Comparison of ENCODE assay signal across 8 cellular contexts in genomic region chr22:45552580-45553332, GRCh38. TPM values are rescaled to one million over a fixed set of nuclear protein-coding genes. Genes with fewer than 3 reads are reported as not detected.
A peak's percentile ranks its signal among the peaks of the same experiment; 100 is the strongest.
DNase-seq lines count a peak whose midpoint lies in the region; ATAC-seq and TF ChIP-seq lines count a peak whose summit lies in the region.

No MANE protein-coding gene starts in this region.

- H3K27ac ChIP-seq in SK-N-SH (ENCODE audit: low read depth in 2 of 2, low read length in 1 of 2) = peak overlapping the region; percentile 59 to 82; a peak in 3 of 4 replicates
- peak overlapping the region; percentile 57 to 84 for H3K27ac ChIP-seq in ovary

- intact Hi-C loops in ovary (cut with DNase I) = loop anchor here (2.0 to 5.0 kb wide), 5 partner anchors 40 to 285 kb away; no protein-coding TSS in a partner anchor
- intact Hi-C loops in activated T-helper 2 cell treated with anti-CD3 and anti-CD28 coated beads, Interferon-gamma antibody, Interleukin-2, Interleukin-4, amounts not matched to agents 10 μg/mL and 5 μg/mL and 100 μg/mL, durations not matched to agents 14 hours and 24 hours and 36 hours (cut with micrococcal nuclease) = loop anchor here (10.0 kb wide), 2 partner anchors 108 to 288 kb away; no protein-coding TSS in a partner anchor

- H3K4me1 Mint-ChIP-seq in activated T-helper 2 cell treated with anti-CD3 and anti-CD28 coated beads, Interferon-gamma antibody, Interleukin-2, Interleukin-4, amounts not matched to agents 10 μg/mL and 5 μg/mL and 100 μg/mL, durations not matched to agents 14 hours and 24 hours and 36 hours (ENCODE audit: low read depth) = peaks cover 2% of the 10 kb centered on the region

- peaks cover 9% of the 10 kb centered on the region for H3F3A ChIP-seq in SK-N-SH (replicated peaks; ENCODE audit: insufficient read depth)

- H3K79me2 ChIP-seq in SK-N-SH (ENCODE audit: insufficient read depth) = no peaks in the 10 kb centered on the region

- TF ChIP-seq CTCF in BJ (IDR thresholded peaks at IDR 0.05; ENCODE audit: insufficient read depth, low read depth, low read length) = peak; percentile 62
- peak; percentile 23 for TF ChIP-seq CTCF in SK-N-SH (IDR thresholded peaks at IDR 0.05)
- TF ChIP-seq CTCF in foreskin fibroblast (IDR thresholded peaks at IDR 0.05; ENCODE audit: low read depth, low read length) = peak; percentile 50
- TF ChIP-seq CTCF in ovary (IDR thresholded peaks at IDR 0.05) = peak in 1 of 3 donors; percentile 17

- ATAC-seq in GM18870 (IDR thresholded peaks at IDR 0.05; ENCODE audit: unreplicated experiment) = no peak

- CTCF ChIA-PET in BJ (lab: Yijun Ruan, JAX) = interaction anchor here (0.6 to 6.7 kb wide), 26 partner anchors 11 to 306 kb away, joined by 3 to 83 read pairs (median 4); partner anchors contain the start of gene FBLN1
- CTCF ChIA-PET in SK-N-SH (lab: Yijun Ruan, JAX) = interaction anchor here (0.6 to 7.6 kb wide), 32 partner anchors 10 to 727 kb away, joined by 3 to 108 read pairs (median 5); partner anchors contain the start of gene FBLN1

- no peaks in the 10 kb centered on the region for H4K20me1 ChIP-seq in SK-N-SH (ENCODE audit: insufficient read depth)

- POLR2A ChIA-PET in BJ (lab: Charles Lee) (no interaction called here), SK-N-SH (lab: Yijun Ruan, JAX) (interaction anchor here (1.8 kb wide), 1 partner anchor 112 kb away, joined by 6 read pairs; no protein-coding TSS in a partner anchor)

- H3K36me3 ChIP-seq in BJ (ENCODE audit: control insufficient read depth, insufficient read depth, low read length) = peaks cover 57% of the 10 kb centered on the region
- peaks cover 6 to 40% of the 10 kb centered on the region in 2 experiments for H3K36me3 ChIP-seq in SK-N-SH (replicated peaks in 1 of 2; ENCODE audit: control insufficient read depth in 1 of 2, insufficient read depth in 2 of 2, low read length in 1 of 2)
- H3K36me3 ChIP-seq in ovary = no peaks in the 10 kb centered on the region

- no peak overlapping the region for H3K27ac Mint-ChIP-seq in activated T-helper 2 cell treated with anti-CD3 and anti-CD28 coated beads, Interferon-gamma antibody, Interleukin-2, Interleukin-4, amounts not matched to agents 10 μg/mL and 5 μg/mL and 100 μg/mL, durations not matched to agents 14 hours and 24 hours and 36 hours

- H2AFZ ChIP-seq in SK-N-SH (ENCODE audit: low read depth) = no peak overlapping the region

- no peaks in the 10 kb centered on the region for H3K9me2 ChIP-seq in SK-N-SH

- 95% methylated on average over 23 of the region's 30 CpGs for WGBS in SK-N-SH (ENCODE audit: low lambda C conversion rate)
- 9 to 26% (median 16%) methylated on average over 30 of the region's 30 CpGs for WGBS in ovary, 3 donors

- H3K27me3 ChIP-seq in BJ (ENCODE audit: control insufficient read depth, insufficient read depth, low read length) = no peaks in the 10 kb centered on the region
- H3K27me3 ChIP-seq in SK-N-SH (ENCODE audit: insufficient read depth) = no peaks in the 10 kb centered on the region
- H3K27me3 ChIP-seq in ovary = no peaks in the 10 kb centered on the region

- no peak overlapping the region for H3K4me3 Mint-ChIP-seq in activated T-helper 2 cell treated with anti-CD3 and anti-CD28 coated beads, Interferon-gamma antibody, Interleukin-2, Interleukin-4, amounts not matched to agents 10 μg/mL and 5 μg/mL and 100 μg/mL, durations not matched to agents 14 hours and 24 hours and 36 hours (ENCODE audit: low read depth)

- TF ChIP-seq EP300 in SK-N-SH (IDR thresholded peaks at IDR 0.05; ENCODE audit: borderline replicate concordance in 1 of 2, low read depth in 1 of 2, low read length in 1 of 2) (no peak), ovary (IDR thresholded peaks at IDR 0.05) (peak; percentile 5)

- H3K4me3 ChIP-seq in BJ (ENCODE audit: low read depth, low read length) (no peak overlapping the region), SK-N-SH (ENCODE audit: low read depth in 2 of 2, low read length in 1 of 2) (no peak overlapping the region), foreskin fibroblast (ENCODE audit: low read depth in 1 of 2, low read length in 2 of 2) (no peak overlapping the region), ovary (no peak overlapping the region)

- DNase-seq in BJ (ENCODE audit: low read depth) (peak; percentile 79), SK-N-SH (peak; percentile 55), foreskin fibroblast (peak; percentile 99), ovary (peak; percentile 79 to 86 (median 80)), NCI-H526 treated with DMSO at 0.1 percent for 48 hours (lab: John Stamatoyannopoulos, UW) (no peak), activated gamma-delta T cell treated with Interleukin-2 at 50 U/mL for 16 hours (no peak)
- DNase-seq in activated T-helper 2 cell treated with anti-CD3 and anti-CD28 coated beads, Interferon-gamma antibody, Interleukin-2, Interleukin-4, amounts not matched to agents 10 μg/mL and 5 μg/mL and 100 μg/mL, durations not matched to agents 14 hours and 24 hours and 36 hours (ENCODE audit: low spot score) = no peak

- H3K9ac ChIP-seq in SK-N-SH = no peak overlapping the region

- no peak for TF ChIP-seq POLR2A in ovary (IDR thresholded peaks at IDR 0.05)

- TF ChIP-seq RAD21 in SK-N-SH (IDR thresholded peaks at IDR 0.05; ENCODE audit: low read length) = no peak

- H3K36me3 Mint-ChIP-seq in activated T-helper 2 cell treated with anti-CD3 and anti-CD28 coated beads, Interferon-gamma antibody, Interleukin-2, Interleukin-4, amounts not matched to agents 10 μg/mL and 5 μg/mL and 100 μg/mL, durations not matched to agents 14 hours and 24 hours and 36 hours (ENCODE audit: low read depth) = no peaks in the 10 kb centered on the region

- no peaks in the 10 kb centered on the region for H3K9me3 Mint-ChIP-seq in activated T-helper 2 cell treated with anti-CD3 and anti-CD28 coated beads, Interferon-gamma antibody, Interleukin-2, Interleukin-4, amounts not matched to agents 10 μg/mL and 5 μg/mL and 100 μg/mL, durations not matched to agents 14 hours and 24 hours and 36 hours

- H3K9me3 ChIP-seq in SK-N-SH (no peaks in the 10 kb centered on the region), ovary (no peaks in the 10 kb centered on the region)

- H3K27me3 Mint-ChIP-seq in activated T-helper 2 cell treated with anti-CD3 and anti-CD28 coated beads, Interferon-gamma antibody, Interleukin-2, Interleukin-4, amounts not matched to agents 10 μg/mL and 5 μg/mL and 100 μg/mL, durations not matched to agents 14 hours and 24 hours and 36 hours (ENCODE audit: low read depth) = no peaks in the 10 kb centered on the region

- H3K4me2 ChIP-seq in SK-N-SH = peak overlapping the region; percentile 68; the same call in 1 of the 2 replicates

- H3K4me1 ChIP-seq in SK-N-SH (ENCODE audit: control insufficient read depth in 1 of 2, insufficient read depth in 2 of 2, low read depth in 1 of 2, low read length in 1 of 2) (peaks cover 0 to 18% of the 10 kb centered on the region in 2 experiments; a peak in 1 of 4 replicates), ovary (ENCODE audit: insufficient read depth) (peaks cover 44% of the 10 kb centered on the region)

TF ChIP-seq in SK-N-SH, 30 proteins besides CTCF, POLR2A, EP300 and RAD21:
- TF ChIP-seq FOXJ3 (CRISPR knock-in tag; IDR thresholded peaks at IDR 0.05) = no peak
- TF ChIP-seq TAF1 (IDR thresholded peaks at IDR 0.05; ENCODE audit: borderline replicate concordance, low read depth, low read length) = no peak
- TF ChIP-seq GATA2 (CRISPR knock-in tag; IDR thresholded peaks at IDR 0.05) = no peak
- no peak for TF ChIP-seq MXI1 (IDR thresholded peaks at IDR 0.05; ENCODE audit: low read depth, low read length)
- TF ChIP-seq JUND (IDR thresholded peaks at IDR 0.05) = no peak
- TF ChIP-seq POLR2AphosphoS5 (IDR thresholded peaks at IDR 0.05; ENCODE audit: low read depth, low read length) = no peak
- no peak for TF ChIP-seq GABPA (IDR thresholded peaks at IDR 0.05; ENCODE audit: low read depth)
- no peak for TF ChIP-seq USF1 (IDR thresholded peaks at IDR 0.05; ENCODE audit: borderline replicate concordance, low read depth)

RNA-seq across cellular contexts. Expression of gene FBLN1, which starts 50.1 kb away (rescaled TPM):
- polyA plus RNA-seq in BJ (2011; rRNA removed) = 681 and 1,033 TPM in 2 replicates
- polyA minus RNA-seq in BJ (2011; rRNA and poly(A)+ RNA removed) = 344 and 433 TPM in 2 replicates
- 94.8 and 147 TPM in 2 replicates for polyA plus RNA-seq in SK-N-SH (2012; rRNA removed)
- 68.7 and 110 TPM in 2 replicates for polyA plus RNA-seq in SK-N-SH (2012; cell fraction: cytosol; rRNA removed)
- polyA plus RNA-seq in SK-N-SH (2012; cell fraction: nucleus; rRNA removed) = 83.2 and 89.7 TPM in 2 replicates
- total RNA-seq in ovary = 100 to 1,000 TPM in 5 of 7 donors, 10 to 100 TPM in 2; 62.7 to 394 (median 189) TPM
- polyA plus RNA-seq in ovary = 100 to 1,000 TPM in 1 of 2 donors, 10 to 100 TPM in 1; 81.7 to 196 TPM
- total RNA-seq in activated T-helper 2 cell treated with anti-CD3 and anti-CD28 coated beads, Interferon-gamma antibody, Interleukin-2, Interleukin-4, amounts not matched to agents 10 μg/mL and 5 μg/mL and 100 μg/mL, durations not matched to agents 14 hours and 24 hours and 36 hours = not detected in 2 replicates

Comparison
In these comparisons a context has a peak if more than half of its experiments do, and no peak if none do; other contexts are left out.
1. DNase-seq: peak in BJ (single experiment), SK-N-SH (single experiment), foreskin fibroblast (2 of 2) and ovary (5 of 5); none in NCI-H526 treated with DMSO at 0.1 percent for 48 hours (single experiment), activated T-helper 2 cell treated with anti-CD3 and anti-CD28 coated beads, Interferon-gamma antibody, Interleukin-2, Interleukin-4, amounts not matched to agents 10 μg/mL and 5 μg/mL and 100 μg/mL, durations not matched to agents 14 hours and 24 hours and 36 hours (single experiment) and activated gamma-delta T cell treated with Interleukin-2 at 50 U/mL for 16 hours (single experiment).